8 cellular contexts compared by ENCODE assay signal in genomic region chr10:87342704-87343258, GRCh38. TPM values are rescaled to one million over a fixed set of nuclear protein-coding genes. Genes with fewer than 3 reads are reported as not detected.
A peak's percentile ranks its signal among the peaks of the same experiment; 100 is the strongest.
DNase-seq lines count a peak whose midpoint lies in the region; ATAC-seq and TF ChIP-seq lines count a peak whose summit lies in the region.
"Not testable (repeated sequence)": the region's sequence is repeated elsewhere in the genome, so short reads cannot be mapped to it uniquely, and the experiment has no call there.

No MANE protein-coding gene starts in this region.

- H3K27me3 ChIP-seq in heart left ventricle; thymus (ENCODE audit: control insufficient read depth, insufficient read depth): not testable (repeated sequence)

- H3K9me3 ChIP-seq in heart left ventricle; thymus (ENCODE audit: control insufficient read depth): not testable (repeated sequence)

- H3K27ac ChIP-seq in heart left ventricle (peak overlapping the region; percentile 68 to 91 (median 86)), thymus (ENCODE audit: low read depth) (peak overlapping the region; percentile 84)

- not testable (repeated sequence) for H3K9me3 Mint-ChIP-seq in T-cell; activated naive CD8-positive, alpha-beta T cell treated with anti-CD3 and anti-CD28 coated beads, Interleukin-2, amount 10 ng/mL, durations not matched to agents 7 days and 5 days

- CTCF ChIA-PET in T-cell (lab: Charles Lee) = not testable (repeated sequence)

- H3K36me3 ChIP-seq in heart left ventricle; thymus (ENCODE audit: control insufficient read depth, insufficient read depth): not testable (repeated sequence)

- H3K4me1 ChIP-seq in heart left ventricle = peaks cover 0 to 30% (median 8%) of the 10 kb centered on the region in 12 donors
- H3K4me1 ChIP-seq in thymus (ENCODE audit: control insufficient read depth, insufficient read depth, low read length) = not testable (repeated sequence)

- peak; percentile 22 for TF ChIP-seq CTCF in GM12873 (IDR thresholded peaks at IDR 0.05; ENCODE audit: insufficient read depth, low read depth, low read length, missing control alignments)
- peak in 11 of 12 donors; percentile 25 to 57 (median 44) for TF ChIP-seq CTCF in heart left ventricle (IDR thresholded peaks at IDR 0.05)

- POLR2A ChIA-PET in T-cell (lab: Charles Lee); activated naive CD8-positive, alpha-beta T cell treated with anti-CD3 and anti-CD28 coated beads, Interleukin-2, amount 10 ng/mL, durations not matched to agents 7 days and 5 days (lab: Charles Lee): not testable (repeated sequence)

- ATAC-seq in HG02678 (IDR thresholded peaks at IDR 0.05; ENCODE audit: unreplicated experiment) (peak; percentile 78), T-cell (replicated peaks in 1 of 4) (peak; percentile 77 to 84 (median 80)), heart left ventricle (peak; percentile 86 to 92 (median 90))
- ATAC-seq in activated naive CD8-positive, alpha-beta T cell treated with anti-CD3 and anti-CD28 coated beads, Interleukin-2, amount 10 ng/mL, durations not matched to agents 7 days and 5 days (ENCODE audit: low read depth) = peak; percentile 83

- H3K27me3 Mint-ChIP-seq in T-cell; activated naive CD8-positive, alpha-beta T cell treated with anti-CD3 and anti-CD28 coated beads, Interleukin-2, amount 10 ng/mL, durations not matched to agents 7 days and 5 days: not testable (repeated sequence)

- WGBS in heart left ventricle, 4 donors = 0 to 5% (median 0%) methylated on average over 4 to 60 of the region's 65 CpGs
- WGBS in thymus = under 1% methylated on average over 53 of the region's 65 CpGs

- peak; percentile 45 for DNase-seq in NCI-H1092 (lab: John Stamatoyannopoulos, UW)
- DNase-seq in T-cell = peak; percentile 56 to 89 (median 80)
- DNase-seq in activated naive CD8-positive, alpha-beta T cell treated with anti-CD3 and anti-CD28 coated beads, Interleukin-2, amount 10 ng/mL, durations not matched to agents 7 days and 5 days = peak; percentile 89
- peak; percentile 81 to 89 (median 86) for DNase-seq in heart left ventricle
- DNase-seq in posterior cingulate gyrus = peak; percentile 44 to 97 (median 82)

- H3K4me1 Mint-ChIP-seq in T-cell = peaks cover 21 to 25% (median 21%) of the 10 kb centered on the region in 3 donors
- peaks cover 12% of the 10 kb centered on the region for H3K4me1 Mint-ChIP-seq in activated naive CD8-positive, alpha-beta T cell treated with anti-CD3 and anti-CD28 coated beads, Interleukin-2, amount 10 ng/mL, durations not matched to agents 7 days and 5 days

- not testable (repeated sequence) for H3K36me3 Mint-ChIP-seq in T-cell; activated naive CD8-positive, alpha-beta T cell treated with anti-CD3 and anti-CD28 coated beads, Interleukin-2, amount 10 ng/mL, durations not matched to agents 7 days and 5 days

- intact Hi-C loops in heart left ventricle (cut with DNase I); posterior cingulate gyrus (cut with DNase I): not testable (repeated sequence)

- peak overlapping the region; percentile 29 to 74 (median 62) for H3K4me3 ChIP-seq in heart left ventricle
- H3K4me3 ChIP-seq in thymus (ENCODE audit: low read length) = peak overlapping the region; percentile 47

- peak in 1 of 2 donors; percentile 18 for TF ChIP-seq POLR2A in heart left ventricle (IDR thresholded peaks at IDR 0.05)

- peak overlapping the region; percentile 84 to 93 for H3K27ac Mint-ChIP-seq in T-cell
- peak overlapping the region; percentile 78 for H3K27ac Mint-ChIP-seq in activated naive CD8-positive, alpha-beta T cell treated with anti-CD3 and anti-CD28 coated beads, Interleukin-2, amount 10 ng/mL, durations not matched to agents 7 days and 5 days

- H3K4me3 Mint-ChIP-seq in T-cell = peak overlapping the region; percentile 76 to 98 (median 89)
- H3K4me3 Mint-ChIP-seq in activated naive CD8-positive, alpha-beta T cell treated with anti-CD3 and anti-CD28 coated beads, Interleukin-2, amount 10 ng/mL, durations not matched to agents 7 days and 5 days = peak overlapping the region; percentile 75

RNA-seq across cellular contexts. Expression of gene NUTM2D, which starts 14.8 kb away (rescaled TPM):
- total RNA-seq in T-cell (1 to 10 TPM; 2.9 to 5.5 (median 4.1) TPM), heart left ventricle (1 to 10 TPM; 2.4 to 7.7 (median 5.2) TPM)
- 1 to 10 TPM; 2.6 to 4.1 TPM for total RNA-seq in activated naive CD8-positive, alpha-beta T cell treated with anti-CD3 and anti-CD28 coated beads, Interleukin-2, amount 10 ng/mL, durations not matched to agents 7 days and 5 days
- polyA plus RNA-seq in heart left ventricle (10 to 100 TPM in 1 of 2 donors, 1 to 10 TPM in 1; 1.6 to 11.3 TPM), thymus (3.4 TPM)

Comparison
In these comparisons a context has a peak if more than half of its experiments do, and no peak if none do; other contexts are left out.
1. Peak in every context shown above with its lines: DNase-seq, ATAC-seq, H3K4me3 ChIP-seq and H3K27ac ChIP-seq.